ENCODE assay signal across 8 cellular contexts in genomic region chr6:153024401-153025017, GRCh38. TPM values are rescaled to one million over a fixed set of nuclear protein-coding genes. Genes with fewer than 3 reads are reported as not detected.
DNase-seq lines count a peak whose midpoint lies in the region; ATAC-seq and TF ChIP-seq lines count a peak whose summit lies in the region.

No MANE protein-coding gene starts in this region.

- no peaks in the 10 kb centered on the region for H3K4me1 Mint-ChIP-seq in activated CD8-positive, alpha-beta T cell treated with anti-CD3 and anti-CD28 coated beads, Interleukin-2, amount 10 ng/mL, durations not matched to agents 7 days and 5 days (ENCODE audit: low read depth)
- H3K4me1 Mint-ChIP-seq in naive thymus-derived CD4-positive, alpha-beta T cell: peaks cover 0 to 6% (median 3%) of the 10 kb centered on the region in 7 donors

- peak; percentile 71 to 82 (median 77) for TF ChIP-seq CTCF in esophagus muscularis mucosa (IDR thresholded peaks at IDR 0.05)

- H3K9me3 Mint-ChIP-seq in activated CD8-positive, alpha-beta T cell treated with anti-CD3 and anti-CD28 coated beads, Interleukin-2, amount 10 ng/mL, durations not matched to agents 7 days and 5 days (ENCODE audit: insufficient read depth): no peaks in the 10 kb centered on the region
- H3K9me3 Mint-ChIP-seq in naive thymus-derived CD4-positive, alpha-beta T cell: peaks cover 0 to 1% (median 0%) of the 10 kb centered on the region in 11 donors

- ATAC-seq in GM19468 (IDR thresholded peaks at IDR 0.05; ENCODE audit: extremely low read depth, unreplicated experiment) (peak; percentile 98), HG03442 (IDR thresholded peaks at IDR 0.05; ENCODE audit: unreplicated experiment) (peak; percentile 98)
- ATAC-seq in activated CD8-positive, alpha-beta T cell treated with anti-CD3 and anti-CD28 coated beads, Interleukin-2, amount 10 ng/mL, durations not matched to agents 7 days and 5 days: peak; percentile 99
- peak; percentile 91 for ATAC-seq in naive thymus-derived CD4-positive, alpha-beta T cell

- H3K9me3 ChIP-seq in esophagus muscularis mucosa: no peaks in the 10 kb centered on the region
- H3K9me3 ChIP-seq in naive thymus-derived CD4-positive, alpha-beta T cell (ENCODE audit: control insufficient read depth in 2 of 3, low read length in 3 of 3): no peaks in the 10 kb centered on the region

- no peak overlapping the region for H3K4me3 Mint-ChIP-seq in activated CD8-positive, alpha-beta T cell treated with anti-CD3 and anti-CD28 coated beads, Interleukin-2, amount 10 ng/mL, durations not matched to agents 7 days and 5 days
- H3K4me3 Mint-ChIP-seq in naive thymus-derived CD4-positive, alpha-beta T cell: no peak overlapping the region

- H3K27me3 ChIP-seq in esophagus muscularis mucosa: no peaks in the 10 kb centered on the region
- no peaks in the 10 kb centered on the region for H3K27me3 ChIP-seq in naive thymus-derived CD4-positive, alpha-beta T cell (ENCODE audit: control insufficient read depth in 2 of 2, insufficient read depth in 2 of 2, low read length in 2 of 2)

- TF ChIP-seq POLR2A in esophagus muscularis mucosa (IDR thresholded peaks at IDR 0.05; ENCODE audit: low read depth): no peak

- no peaks in the 10 kb centered on the region for H3K36me3 Mint-ChIP-seq in activated CD8-positive, alpha-beta T cell treated with anti-CD3 and anti-CD28 coated beads, Interleukin-2, amount 10 ng/mL, durations not matched to agents 7 days and 5 days (ENCODE audit: low read depth)
- no peaks in the 10 kb centered on the region for H3K36me3 Mint-ChIP-seq in naive thymus-derived CD4-positive, alpha-beta T cell

- DNase-seq in EL (peak; percentile 55), NCI-H69 (lab: John Stamatoyannopoulos, UW) (peak; percentile 74), esophagus muscularis mucosa (ENCODE audit: extremely low spot score) (no peak), NCI-H1048 (lab: John Stamatoyannopoulos, UW) (no peak)
- DNase-seq in activated CD8-positive, alpha-beta T cell treated with anti-CD3 and anti-CD28 coated beads, Interleukin-2, amount 10 ng/mL, durations not matched to agents 7 days and 5 days: peak; percentile 63
- DNase-seq in naive thymus-derived CD4-positive, alpha-beta T cell: peak in 8 of 9 donors; percentile 25 to 58 (median 48)

- no peak overlapping the region for H3K4me3 ChIP-seq in esophagus muscularis mucosa
- no peak overlapping the region for H3K4me3 ChIP-seq in naive thymus-derived CD4-positive, alpha-beta T cell (ENCODE audit: low read length)

- POLR2A ChIA-PET in activated CD8-positive, alpha-beta T cell treated with anti-CD3 and anti-CD28 coated beads, Interleukin-2, amount 10 ng/mL, durations not matched to agents 7 days and 5 days (lab: Charles Lee): no interaction called here
- POLR2A ChIA-PET in naive thymus-derived CD4-positive, alpha-beta T cell (lab: Charles Lee): no interaction called here

- no peaks in the 10 kb centered on the region for H3K36me3 ChIP-seq in esophagus muscularis mucosa
- H3K36me3 ChIP-seq in naive thymus-derived CD4-positive, alpha-beta T cell (ENCODE audit: control insufficient read depth in 2 of 3, insufficient read depth in 3 of 3, low read length in 3 of 3): no peaks in the 10 kb centered on the region

- no peak overlapping the region for H3K27ac Mint-ChIP-seq in activated CD8-positive, alpha-beta T cell treated with anti-CD3 and anti-CD28 coated beads, Interleukin-2, amount 10 ng/mL, durations not matched to agents 7 days and 5 days
- no peak overlapping the region for H3K27ac Mint-ChIP-seq in naive thymus-derived CD4-positive, alpha-beta T cell

- 10% methylated on average over 4 of the region's 4 CpGs for WGBS in esophagus muscularis mucosa

- no peaks in the 10 kb centered on the region for H3K4me1 ChIP-seq in esophagus muscularis mucosa
- H3K4me1 ChIP-seq in naive thymus-derived CD4-positive, alpha-beta T cell (ENCODE audit: control insufficient read depth in 2 of 2, insufficient read depth in 2 of 2, low read length in 2 of 2): no peaks in the 10 kb centered on the region

- CTCF ChIA-PET in activated CD8-positive, alpha-beta T cell treated with anti-CD3 and anti-CD28 coated beads, Interleukin-2, amount 10 ng/mL, durations not matched to agents 7 days and 5 days (lab: Charles Lee): interaction anchor here (0.9 to 2.5 kb wide), 7 partner anchors 11 to 76 kb away, joined by 3 to 17 read pairs (median 4); no protein-coding TSS in a partner anchor
- CTCF ChIA-PET in naive thymus-derived CD4-positive, alpha-beta T cell (lab: Charles Lee): interaction anchor here (0.5 to 1.7 kb wide), 6 partner anchors 70 to 1689 kb away, joined by 3 to 5 read pairs (median 4); no protein-coding TSS in a partner anchor

- TF ChIP-seq EP300 in esophagus muscularis mucosa (IDR thresholded peaks at IDR 0.05): no peak

- intact Hi-C loops in esophagus muscularis mucosa (cut with DNase I): loop anchor here (5.0 to 10.0 kb wide), 2 partner anchors 50 to 162 kb away; no protein-coding TSS in a partner anchor
- intact Hi-C loops in naive thymus-derived CD4-positive, alpha-beta T cell (cut with micrococcal nuclease): loop anchor here (1.0 to 5.0 kb wide), 9 partner anchors 21 to 537 kb away; partner anchors contain the start of gene FBXO5 (in 1 of the 2)

- H3K27me3 Mint-ChIP-seq in activated CD8-positive, alpha-beta T cell treated with anti-CD3 and anti-CD28 coated beads, Interleukin-2, amount 10 ng/mL, durations not matched to agents 7 days and 5 days (ENCODE audit: low read depth): peaks cover 13% of the 10 kb centered on the region
- peaks cover 16 to 38% (median 18%) of the 10 kb centered on the region in 5 donors for H3K27me3 Mint-ChIP-seq in naive thymus-derived CD4-positive, alpha-beta T cell

- H3K27ac ChIP-seq in esophagus muscularis mucosa (replicated peaks in 1 of 4): no peak overlapping the region
- H3K27ac ChIP-seq in naive thymus-derived CD4-positive, alpha-beta T cell (ENCODE audit: low read depth, low read length): no peak overlapping the region

RNA-seq across cellular contexts. Expression of gene MTRF1L, which starts 22.0 kb away (rescaled TPM):
- 10 to 100 TPM; 15.6 to 20.6 TPM for total RNA-seq in activated CD8-positive, alpha-beta T cell treated with anti-CD3 and anti-CD28 coated beads, Interleukin-2, amount 10 ng/mL, durations not matched to agents 7 days and 5 days
- total RNA-seq in esophagus muscularis mucosa: 10 to 100 TPM; 16.9 to 26.6 (median 21.1) TPM
- total RNA-seq in naive thymus-derived CD4-positive, alpha-beta T cell: 10 to 100 TPM in 4 of 5 experiments, 1 to 10 TPM in 1; 8.9 to 18.1 (median 13.5) TPM
- polyA plus RNA-seq in naive thymus-derived CD4-positive, alpha-beta T cell: 1 to 10 TPM; 6.1 to 6.8 TPM

RNA-seq across cellular contexts. Expression of gene FBXO5, which starts 41.7 kb away (rescaled TPM):
- 10 to 100 TPM; 72.3 to 73.9 TPM for total RNA-seq in activated CD8-positive, alpha-beta T cell treated with anti-CD3 and anti-CD28 coated beads, Interleukin-2, amount 10 ng/mL, durations not matched to agents 7 days and 5 days
- 1 to 10 TPM; 2.1 to 6.3 (median 4.1) TPM for total RNA-seq in esophagus muscularis mucosa
- 10 to 100 TPM in 2 of 5 experiments, 1 to 10 TPM in 3; 3.2 to 50.2 (median 9.2) TPM for total RNA-seq in naive thymus-derived CD4-positive, alpha-beta T cell
- 1 to 10 TPM; 5.3 to 9.0 TPM for polyA plus RNA-seq in naive thymus-derived CD4-positive, alpha-beta T cell

Comparison
In these comparisons a context has a peak if more than half of its experiments do, and no peak if none do; other contexts are left out.
1. DNase-seq: peak in EL (single experiment), NCI-H69 (single experiment), activated CD8-positive, alpha-beta T cell treated with anti-CD3 and anti-CD28 coated beads, Interleukin-2, amount 10 ng/mL, durations not matched to agents 7 days and 5 days (single experiment) and naive thymus-derived CD4-positive, alpha-beta T cell (8 of 9); none in esophagus muscularis mucosa (single experiment) and NCI-H1048 (single experiment).
2. Peak in every context shown above with its lines, with median percentiles within 50 percentile points of each other: ATAC-seq.